2 cellular contexts compared by ENCODE assay signal in the genomic region with DNA sequence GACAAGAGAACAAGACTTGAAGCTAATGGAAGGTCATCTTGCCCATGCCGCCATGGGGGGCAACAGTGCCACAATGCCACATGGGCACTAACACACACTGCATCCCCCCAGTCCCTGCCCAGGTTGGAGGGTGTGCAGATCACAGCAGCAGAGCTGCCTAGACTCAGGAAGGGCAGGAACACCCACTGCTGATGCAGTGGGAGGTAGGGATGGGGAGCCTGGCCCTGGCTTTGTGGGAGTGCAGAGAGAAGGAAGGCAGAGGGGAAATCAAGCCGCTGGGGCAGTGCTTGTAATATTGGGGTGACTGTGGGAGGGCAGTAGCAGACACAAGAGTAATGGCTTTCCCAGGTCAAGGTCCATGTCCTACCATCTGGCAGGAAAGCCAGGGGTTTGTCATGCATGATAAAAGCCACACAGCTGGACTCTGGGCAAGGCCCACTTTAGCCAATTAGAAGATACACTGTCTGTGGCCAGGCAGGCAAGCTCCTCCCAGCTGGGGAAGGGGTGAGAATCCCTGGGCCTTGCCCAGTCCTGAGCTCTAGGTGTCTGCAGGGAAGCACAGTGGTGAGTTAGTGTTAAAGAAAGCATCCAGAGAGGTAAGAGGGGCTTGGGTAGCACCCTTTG.
TF ChIP-seq lines count a peak whose summit lies in the region.

No MANE protein-coding gene starts in this region.

TF ChIP-seq in HCT116, 20 proteins besides CTCF, POLR2A, EP300 and RAD21:
- TF ChIP-seq, protein P1, sequence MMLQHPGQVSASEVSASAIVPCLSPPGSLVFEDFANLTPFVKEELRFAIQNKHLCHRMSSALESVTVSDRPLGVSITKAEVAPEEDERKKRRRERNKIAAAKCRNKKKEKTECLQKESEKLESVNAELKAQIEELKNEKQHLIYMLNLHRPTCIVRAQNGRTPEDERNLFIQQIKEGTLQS (IDR thresholded peaks at IDR 0.05), result no peak
- TF ChIP-seq EZH2 (IDR thresholded peaks at IDR 0.05), result no peak
- no peak for TF ChIP-seq ELF1 (IDR thresholded peaks at IDR 0.05; ENCODE audit: borderline replicate concordance, low read depth)

TF ChIP-seq in GM12878, 131 proteins besides CTCF, POLR2A, EP300 and RAD21:
- no peak for TF ChIP-seq SMAD1 (IDR thresholded peaks at IDR 0.05; ENCODE audit: low read depth, partially characterized antibody)
